ENCODE assay signal across 11 cellular contexts in genomic region chr22:49951001-49951677, GRCh38. TPM values are rescaled to one million over a fixed set of nuclear protein-coding genes. Genes with fewer than 3 reads are reported as not detected.
DNase-seq lines count a peak whose midpoint lies in the region; ATAC-seq and TF ChIP-seq lines count a peak whose summit lies in the region.
"Had no signal": no experiment of that assay in that cellular context is flagged by ENCODE, and none has a peak within 500 bp of the region (broad histone marks: within the 10 kb centered on the region; RNA-seq: fewer than 3 reads in every experiment).

No MANE protein-coding gene starts in this region.

- H3K27ac ChIP-seq in suprapubic skin (peak overlapping the region; percentile 92), SJCRH30 (no peak overlapping the region)

- H3K36me3 ChIP-seq in suprapubic skin: no peaks in the 10 kb centered on the region
- no peaks in the 10 kb centered on the region for H3K36me3 ChIP-seq in SJCRH30

- no peaks in the 10 kb centered on the region for H3K9me3 ChIP-seq in suprapubic skin
- no peaks in the 10 kb centered on the region for H3K9me3 ChIP-seq in SJCRH30 (replicated peaks)

- no peak for TF ChIP-seq CTCF in suprapubic skin (IDR thresholded peaks at IDR 0.05)

- H3K4me3 ChIP-seq in suprapubic skin (no peak overlapping the region), SJCRH30 (no peak overlapping the region)

- H3K27me3 ChIP-seq in suprapubic skin: no peaks in the 10 kb centered on the region
- no peaks in the 10 kb centered on the region for H3K27me3 ChIP-seq in SJCRH30

- no peak for TF ChIP-seq EP300 in suprapubic skin (IDR thresholded peaks at IDR 0.05)

- H3K4me1 ChIP-seq in suprapubic skin (peaks cover 94% of the 10 kb centered on the region), SJCRH30 (peaks cover 83% of the 10 kb centered on the region)

- 61% methylated on average over 9 of the region's 28 CpGs for WGBS in suprapubic skin

- DNase-seq in NCI-H345 (lab: John Stamatoyannopoulos, UW) (peak; percentile 21), NCI-H345 treated with DMSO at 0.1 percent for 48 hours (lab: John Stamatoyannopoulos, UW; ENCODE audit: unreplicated experiment) (no peak), NOMO-1 treated with dmso at 0.1 percent for 144 hours (lab: John Stamatoyannopoulos, UW; ENCODE audit: unreplicated experiment) (peak; percentile 16), islet precursor cell (peak; percentile 85), suprapubic skin (ENCODE audit: low spot score in 2 of 2) (no peak), retina (no peak), SJCRH30 (no peak)
- DNase-seq: activated naive CD4-positive, alpha-beta T cell; erythroblast; Karpas-422 had no signal

- ATAC-seq in GM18867 (IDR thresholded peaks at IDR 0.05; ENCODE audit: unreplicated experiment): no peak

- TF ChIP-seq POLR2A in suprapubic skin (IDR thresholded peaks at IDR 0.05): no peak

RNA-seq across cellular contexts. Expression of gene PIM3, which starts 9.4 kb away (rescaled TPM):
- total RNA-seq in suprapubic skin: 100 to 1,000 TPM; 103 to 202 (median 143) TPM
- total RNA-seq in SJCRH30 (2014; rRNA removed; shearing (Covaris generic)): 51.2 and 53.6 TPM in 2 replicates

RNA-seq across cellular contexts. Expression of gene CRELD2, which starts 32.7 kb away (rescaled TPM):
- total RNA-seq in suprapubic skin: 10 to 100 TPM in 3 of 4 donors, 1 to 10 TPM in 1; 9.3 to 29.4 (median 21.5) TPM
- total RNA-seq in SJCRH30 (2014; rRNA removed; shearing (Covaris generic)): 37.6 and 39.7 TPM in 2 replicates

RNA-seq across cellular contexts. Expression of gene ALG12, which starts 32.9 kb away (rescaled TPM):
- total RNA-seq in suprapubic skin: 10 to 100 TPM; 13.2 to 23.8 (median 16.8) TPM
- total RNA-seq in SJCRH30 (2014; rRNA removed; shearing (Covaris generic)): 24.2 and 24.3 TPM in 2 replicates

Comparison
In these comparisons a context has a peak if more than half of its experiments do, and no peak if none do; other contexts are left out.
1. DNase-seq: peak in NCI-H345 (single experiment), NOMO-1 treated with dmso at 0.1 percent for 144 hours (single experiment) and islet precursor cell (single experiment); none in NCI-H345 treated with DMSO at 0.1 percent for 48 hours (single experiment), suprapubic skin (0 of 2), retina (single experiment) and SJCRH30 (0 of 2).